ENCODE assay signal across 1 cellular context in the genomic region with DNA sequence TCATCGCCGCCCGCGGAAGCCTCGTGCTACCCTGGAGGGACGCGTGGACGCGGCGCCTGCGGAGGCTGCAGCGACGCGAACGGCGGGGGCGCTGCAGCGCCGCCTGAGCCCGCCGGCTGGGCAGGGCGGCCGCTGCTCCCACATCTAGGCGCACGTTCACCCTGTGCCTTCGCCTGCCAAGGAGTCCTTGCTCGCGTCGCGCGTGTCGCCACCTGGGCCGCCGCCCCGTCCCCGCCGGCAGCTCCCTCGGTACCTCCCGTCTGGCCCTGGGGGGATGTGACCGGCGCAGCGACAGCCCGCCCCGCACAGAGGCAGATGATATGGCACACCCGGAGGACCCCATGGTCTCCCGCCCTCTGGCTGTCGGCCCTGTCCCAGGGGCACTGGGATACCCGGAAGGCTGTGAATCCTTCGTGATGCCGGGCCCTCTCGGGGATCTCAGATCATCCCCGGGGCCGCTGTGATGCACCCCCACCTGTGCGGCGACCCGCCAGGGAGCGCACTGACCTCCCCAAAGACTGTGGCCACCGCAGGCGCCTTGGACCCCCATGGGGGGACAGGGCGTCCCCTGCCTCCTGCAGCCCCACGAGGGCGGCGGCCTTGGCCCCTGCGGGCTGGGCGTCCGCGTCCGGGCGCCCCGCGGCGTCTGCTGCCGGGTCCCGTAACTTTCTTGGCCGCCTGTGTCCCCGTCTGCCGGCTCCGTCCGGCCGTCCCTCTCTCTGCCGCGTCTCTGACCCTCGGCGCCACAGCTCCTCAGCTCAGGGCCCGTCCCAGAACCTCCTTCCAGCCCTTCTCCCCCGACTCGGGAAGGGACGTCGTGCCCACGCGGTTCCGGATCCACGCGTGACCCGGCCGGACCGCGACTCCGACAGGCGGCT.
TF ChIP-seq lines count a peak whose summit lies in the region.

No MANE protein-coding gene starts in this region.

TF ChIP-seq in HEK293, 187 proteins besides CTCF, POLR2A, EP300 and RAD21 (continued from another document):
- TF ChIP-seq MYNN (tag by site-specific recombination; IDR thresholded peaks at IDR 0.05; ENCODE audit: borderline replicate concordance) (0 out of 2 replicates have a peak, but pooled peaks have one; percentile 8), ZNF600 (tag by site-specific recombination; IDR thresholded peaks at IDR 0.05) (peak; percentile 82), HOXC10 (CRISPR knock-in tag; IDR thresholded peaks at IDR 0.05) (no peak), BCL11B (tag by site-specific recombination; IDR thresholded peaks at IDR 0.05; ENCODE audit: low read depth) (peak; percentile 95), ZSCAN30 (tag by site-specific recombination; IDR thresholded peaks at IDR 0.05) (peak; percentile 11; the same call in 1 of the 2 replicates), KLF9 (tag by site-specific recombination; IDR thresholded peaks at IDR 0.05; ENCODE audit: low read depth) (0 out of 2 replicates have a peak, but pooled peaks have one; percentile 35), ZEB2 (tag by site-specific recombination; IDR thresholded peaks at IDR 0.05) (peak; percentile 79), ZIC2 (tag by site-specific recombination; IDR thresholded peaks at IDR 0.05) (peak; percentile 94), ZXDB (tag by site-specific recombination; IDR thresholded peaks at IDR 0.05) (0 out of 2 replicates have a peak, but pooled peaks have one; percentile 86), ZNF664 (tag by site-specific recombination; IDR thresholded peaks at IDR 0.05) (no peak), YY2 (tag by site-specific recombination; IDR thresholded peaks at IDR 0.05) (no peak), ZNF10 (tag by site-specific recombination; IDR thresholded peaks at IDR 0.05) (0 out of 2 replicates have a peak, but pooled peaks have one; percentile 23), ZNF341 (tag by site-specific recombination; IDR thresholded peaks at IDR 0.05; ENCODE audit: low read depth) (peak; percentile 10; the same call in 1 of the 2 replicates), KLF8 (tag by site-specific recombination; IDR thresholded peaks at IDR 0.05) (peak; percentile 23; the same call in 1 of the 2 replicates), ZBTB20 (tag by site-specific recombination; IDR thresholded peaks at IDR 0.05) (peak; percentile 53; the same call in 1 of the 2 replicates), ZSCAN5A (tag by site-specific recombination; IDR thresholded peaks at IDR 0.05) (peak; percentile 65), KLF16 (tag by site-specific recombination; IDR thresholded peaks at IDR 0.05) (peak; percentile 22; the same call in 1 of the 2 replicates), ZBTB17 (tag by site-specific recombination; IDR thresholded peaks at IDR 0.05) (peak; percentile 48; the same call in 1 of the 2 replicates), ZNF843 (tag by site-specific recombination; IDR thresholded peaks at IDR 0.05) (0 out of 2 replicates have a peak, but pooled peaks have one; percentile 18), ZSCAN16 (tag by site-specific recombination; IDR thresholded peaks at IDR 0.05) (peak; percentile 26; the same call in 1 of the 2 replicates), ZNF350 (tag by site-specific recombination; IDR thresholded peaks at IDR 0.05) (no peak), ZNF777 (tag by site-specific recombination; IDR thresholded peaks at IDR 0.05; ENCODE audit: borderline replicate concordance) (peak; percentile 23; the same call in 1 of the 2 replicates)
- TF ChIP-seq, protein P1, sequence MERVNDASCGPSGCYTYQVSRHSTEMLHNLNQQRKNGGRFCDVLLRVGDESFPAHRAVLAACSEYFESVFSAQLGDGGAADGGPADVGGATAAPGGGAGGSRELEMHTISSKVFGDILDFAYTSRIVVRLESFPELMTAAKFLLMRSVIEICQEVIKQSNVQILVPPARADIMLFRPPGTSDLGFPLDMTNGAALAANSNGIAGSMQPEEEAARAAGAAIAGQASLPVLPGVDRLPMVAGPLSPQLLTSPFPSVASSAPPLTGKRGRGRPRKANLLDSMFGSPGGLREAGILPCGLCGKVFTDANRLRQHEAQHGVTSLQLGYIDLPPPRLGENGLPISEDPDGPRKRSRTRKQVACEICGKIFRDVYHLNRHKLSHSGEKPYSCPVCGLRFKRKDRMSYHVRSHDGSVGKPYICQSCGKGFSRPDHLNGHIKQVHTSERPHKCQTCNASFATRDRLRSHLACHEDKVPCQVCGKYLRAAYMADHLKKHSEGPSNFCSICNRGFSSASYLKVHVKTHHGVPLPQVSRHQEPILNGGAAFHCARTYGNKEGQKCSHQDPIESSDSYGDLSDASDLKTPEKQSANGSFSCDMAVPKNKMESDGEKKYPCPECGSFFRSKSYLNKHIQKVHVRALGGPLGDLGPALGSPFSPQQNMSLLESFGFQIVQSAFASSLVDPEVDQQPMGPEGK (tag by site-specific recombination; IDR thresholded peaks at IDR 0.05): peak; percentile 88
- TF ChIP-seq, protein P2, sequence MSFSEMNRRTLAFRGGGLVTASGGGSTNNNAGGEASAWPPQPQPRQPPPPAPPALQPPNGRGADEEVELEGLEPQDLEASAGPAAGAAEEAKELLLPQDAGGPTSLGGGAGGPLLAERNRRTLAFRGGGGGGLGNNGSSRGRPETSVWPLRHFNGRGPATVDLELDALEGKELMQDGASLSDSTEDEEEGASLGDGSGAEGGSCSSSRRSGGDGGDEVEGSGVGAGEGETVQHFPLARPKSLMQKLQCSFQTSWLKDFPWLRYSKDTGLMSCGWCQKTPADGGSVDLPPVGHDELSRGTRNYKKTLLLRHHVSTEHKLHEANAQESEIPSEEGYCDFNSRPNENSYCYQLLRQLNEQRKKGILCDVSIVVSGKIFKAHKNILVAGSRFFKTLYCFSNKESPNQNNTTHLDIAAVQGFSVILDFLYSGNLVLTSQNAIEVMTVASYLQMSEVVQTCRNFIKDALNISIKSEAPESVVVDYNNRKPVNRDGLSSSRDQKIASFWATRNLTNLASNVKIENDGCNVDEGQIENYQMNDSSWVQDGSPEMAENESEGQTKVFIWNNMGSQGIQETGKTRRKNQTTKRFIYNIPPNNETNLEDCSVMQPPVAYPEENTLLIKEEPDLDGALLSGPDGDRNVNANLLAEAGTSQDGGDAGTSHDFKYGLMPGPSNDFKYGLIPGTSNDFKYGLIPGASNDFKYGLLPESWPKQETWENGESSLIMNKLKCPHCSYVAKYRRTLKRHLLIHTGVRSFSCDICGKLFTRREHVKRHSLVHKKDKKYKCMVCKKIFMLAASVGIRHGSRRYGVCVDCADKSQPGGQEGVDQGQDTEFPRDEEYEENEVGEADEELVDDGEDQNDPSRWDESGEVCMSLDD (tag by site-specific recombination; IDR thresholded peaks at IDR 0.05): 0 out of 2 replicates have a peak, but pooled peaks have one; percentile 18
- TF ChIP-seq, protein P3, sequence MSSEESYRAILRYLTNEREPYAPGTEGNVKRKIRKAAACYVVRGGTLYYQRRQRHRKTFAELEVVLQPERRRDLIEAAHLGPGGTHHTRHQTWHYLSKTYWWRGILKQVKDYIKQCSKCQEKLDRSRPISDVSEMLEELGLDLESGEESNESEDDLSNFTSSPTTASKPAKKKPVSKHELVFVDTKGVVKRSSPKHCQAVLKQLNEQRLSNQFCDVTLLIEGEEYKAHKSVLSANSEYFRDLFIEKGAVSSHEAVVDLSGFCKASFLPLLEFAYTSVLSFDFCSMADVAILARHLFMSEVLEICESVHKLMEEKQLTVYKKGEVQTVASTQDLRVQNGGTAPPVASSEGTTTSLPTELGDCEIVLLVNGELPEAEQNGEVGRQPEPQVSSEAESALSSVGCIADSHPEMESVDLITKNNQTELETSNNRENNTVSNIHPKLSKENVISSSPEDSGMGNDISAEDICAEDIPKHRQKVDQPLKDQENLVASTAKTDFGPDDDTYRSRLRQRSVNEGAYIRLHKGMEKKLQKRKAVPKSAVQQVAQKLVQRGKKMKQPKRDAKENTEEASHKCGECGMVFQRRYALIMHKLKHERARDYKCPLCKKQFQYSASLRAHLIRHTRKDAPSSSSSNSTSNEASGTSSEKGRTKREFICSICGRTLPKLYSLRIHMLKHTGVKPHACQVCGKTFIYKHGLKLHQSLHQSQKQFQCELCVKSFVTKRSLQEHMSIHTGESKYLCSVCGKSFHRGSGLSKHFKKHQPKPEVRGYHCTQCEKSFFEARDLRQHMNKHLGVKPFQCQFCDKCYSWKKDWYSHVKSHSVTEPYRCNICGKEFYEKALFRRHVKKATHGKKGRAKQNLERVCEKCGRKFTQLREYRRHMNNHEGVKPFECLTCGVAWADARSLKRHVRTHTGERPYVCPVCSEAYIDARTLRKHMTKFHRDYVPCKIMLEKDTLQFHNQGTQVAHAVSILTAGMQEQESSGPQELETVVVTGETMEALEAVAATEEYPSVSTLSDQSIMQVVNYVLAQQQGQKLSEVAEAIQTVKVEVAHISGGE (tag by site-specific recombination; conservative IDR thresholded peaks at IDR 0.05; ENCODE audit: low read depth): peak; percentile 83
- TF ChIP-seq, protein P4, sequence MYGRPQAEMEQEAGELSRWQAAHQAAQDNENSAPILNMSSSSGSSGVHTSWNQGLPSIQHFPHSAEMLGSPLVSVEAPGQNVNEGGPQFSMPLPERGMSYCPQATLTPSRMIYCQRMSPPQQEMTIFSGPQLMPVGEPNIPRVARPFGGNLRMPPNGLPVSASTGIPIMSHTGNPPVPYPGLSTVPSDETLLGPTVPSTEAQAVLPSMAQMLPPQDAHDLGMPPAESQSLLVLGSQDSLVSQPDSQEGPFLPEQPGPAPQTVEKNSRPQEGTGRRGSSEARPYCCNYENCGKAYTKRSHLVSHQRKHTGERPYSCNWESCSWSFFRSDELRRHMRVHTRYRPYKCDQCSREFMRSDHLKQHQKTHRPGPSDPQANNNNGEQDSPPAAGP (tag by site-specific recombination; IDR thresholded peaks at IDR 0.05): peak; percentile 40; the same call in 1 of the 2 replicates
- TF ChIP-seq, protein P5, sequence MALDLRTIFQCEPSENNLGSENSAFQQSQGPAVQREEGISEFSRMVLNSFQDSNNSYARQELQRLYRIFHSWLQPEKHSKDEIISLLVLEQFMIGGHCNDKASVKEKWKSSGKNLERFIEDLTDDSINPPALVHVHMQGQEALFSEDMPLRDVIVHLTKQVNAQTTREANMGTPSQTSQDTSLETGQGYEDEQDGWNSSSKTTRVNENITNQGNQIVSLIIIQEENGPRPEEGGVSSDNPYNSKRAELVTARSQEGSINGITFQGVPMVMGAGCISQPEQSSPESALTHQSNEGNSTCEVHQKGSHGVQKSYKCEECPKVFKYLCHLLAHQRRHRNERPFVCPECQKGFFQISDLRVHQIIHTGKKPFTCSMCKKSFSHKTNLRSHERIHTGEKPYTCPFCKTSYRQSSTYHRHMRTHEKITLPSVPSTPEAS (tag by site-specific recombination; IDR thresholded peaks at IDR 0.05): no peak
